27 cellular contexts compared by ENCODE assay signal in the genomic region with DNA sequence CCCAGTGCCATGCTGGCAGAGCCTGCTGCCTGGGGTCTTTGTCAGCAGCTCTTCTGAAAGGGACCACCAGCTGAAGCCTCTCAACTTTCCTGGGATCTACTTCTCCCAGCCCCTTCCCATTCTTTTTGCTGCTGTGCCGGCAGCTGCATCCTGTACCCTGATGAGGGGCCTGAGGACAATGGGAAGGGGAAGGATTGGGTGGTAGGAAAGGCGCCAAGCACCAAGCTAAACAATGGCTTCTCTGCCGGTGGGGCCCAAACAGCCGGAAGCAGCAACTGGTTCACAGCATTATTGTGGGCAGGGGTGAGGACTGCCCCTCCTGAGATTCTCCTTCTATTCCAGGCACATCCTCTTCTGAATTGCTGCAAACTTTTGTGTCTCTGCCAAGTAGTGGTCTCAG. TPM values are rescaled to one million over a fixed set of nuclear protein-coding genes. Genes with fewer than 3 reads are reported as not detected.
DNase-seq lines count a peak whose midpoint lies in the region; ATAC-seq and TF ChIP-seq lines count a peak whose summit lies in the region.
"Had no signal": no experiment of that assay in that cellular context is flagged by ENCODE, and none has a peak within 500 bp of the region (broad histone marks: within the 10 kb centered on the region; RNA-seq: fewer than 3 reads in every experiment).

No MANE protein-coding gene starts in this region.

- intact Hi-C loops in CD4-positive, alpha-beta T cell (cut with DNase I, micrococcal nuclease): loop anchor here in 1 of 2 experiments (2.0 to 10.0 kb wide), 2 partner anchors 277 to 711 kb away; partner anchors contain the start of gene FOXD2

- H3K9me3 Mint-ChIP-seq in GM23338: peaks cover 6% of the 10 kb centered on the region
- H3K9me3 Mint-ChIP-seq in neural progenitor cell: peaks cover 3% of the 10 kb centered on the region
- no peaks in the 10 kb centered on the region for H3K9me3 Mint-ChIP-seq in CD4-positive, alpha-beta T cell
- no peaks in the 10 kb centered on the region for H3K9me3 Mint-ChIP-seq in effector memory CD8-positive, alpha-beta T cell
- H3K9me3 Mint-ChIP-seq: HFFc6 had no signal

- H2AFZ ChIP-seq in GM23338 (peak overlapping the region; percentile 85), neural progenitor cell (replicated peaks) (peak overlapping the region; percentile 59)

- no peaks in the 10 kb centered on the region for H4K20me1 ChIP-seq in GM23338 (replicated peaks; ENCODE audit: insufficient read depth)
- H4K20me1 ChIP-seq in neural progenitor cell (ENCODE audit: low read depth): no peaks in the 10 kb centered on the region
- H4K20me1 ChIP-seq: BLaER1 treated with 17β-estradiol and CSF1 and Interleukin-3, amounts not matched to agents 10 nM and 100 nM had no signal

- H3K36me3 Mint-ChIP-seq in GM23338 (ENCODE audit: low read depth) (no peaks in the 10 kb centered on the region; the same call in 2 of the 3 replicates), neural progenitor cell (no peaks in the 10 kb centered on the region)
- peaks cover 4% of the 10 kb centered on the region for H3K36me3 Mint-ChIP-seq in CD4-positive, alpha-beta T cell (ENCODE audit: low read depth)
- peaks cover 4% of the 10 kb centered on the region for H3K36me3 Mint-ChIP-seq in effector memory CD8-positive, alpha-beta T cell (ENCODE audit: insufficient read depth)

- H3K4me3 Mint-ChIP-seq in GM23338 (no peak overlapping the region), neural progenitor cell (no peak overlapping the region)
- H3K4me3 Mint-ChIP-seq in CD4-positive, alpha-beta T cell: no peak overlapping the region
- no peak overlapping the region for H3K4me3 Mint-ChIP-seq in effector memory CD8-positive, alpha-beta T cell
- H3K4me3 Mint-ChIP-seq: CD4-positive, alpha-beta memory T cell; HFFc6 had no signal

- TF ChIP-seq CTCF in GM23338 (conservative IDR thresholded peaks at IDR 0.05; ENCODE audit: low read depth in 2 of 2): no peak
- no peak for TF ChIP-seq CTCF in neural progenitor cell (IDR thresholded peaks at IDR 0.05)
- no peak for TF ChIP-seq CTCF in CD4-positive, alpha-beta T cell (IDR thresholded peaks at IDR 0.05)

- H3K4me1 Mint-ChIP-seq in GM23338: peaks cover 16% of the 10 kb centered on the region
- peaks cover 6% of the 10 kb centered on the region for H3K4me1 Mint-ChIP-seq in neural progenitor cell
- H3K4me1 Mint-ChIP-seq in CD4-positive, alpha-beta T cell (ENCODE audit: low read depth): peaks cover 15% of the 10 kb centered on the region
- peaks cover 8 to 14% of the 10 kb centered on the region in 2 donors for H3K4me1 Mint-ChIP-seq in effector memory CD8-positive, alpha-beta T cell (ENCODE audit: low read depth in 2 of 2)

- H3K36me3 ChIP-seq in GM23338 (ENCODE audit: insufficient read depth) (no peaks in the 10 kb centered on the region), neural progenitor cell (no peaks in the 10 kb centered on the region)
- H3K36me3 ChIP-seq: BLaER1 treated with 17β-estradiol and CSF1 and Interleukin-3, amounts not matched to agents 10 nM and 100 nM; HAP-1 had no signal

- no peaks in the 10 kb centered on the region for H3F3A ChIP-seq in GM23338 (replicated peaks; ENCODE audit: low read depth)
- H3F3A ChIP-seq in neural progenitor cell (ENCODE audit: low read depth): peaks cover 20% of the 10 kb centered on the region

- H3K4me3 ChIP-seq in GM23338: no peak overlapping the region
- no peak overlapping the region for H3K4me3 ChIP-seq in neural progenitor cell
- H3K4me3 ChIP-seq: A549; BLaER1 treated with 17β-estradiol and CSF1 and Interleukin-3, amounts not matched to agents 10 nM and 100 nM; GM12878; HAP-1 had no signal

- H3K27ac ChIP-seq in GM23338 (ENCODE audit: low read depth) (no peak overlapping the region), neural progenitor cell (no peak overlapping the region)
- no peak overlapping the region for H3K27ac ChIP-seq in CD4-positive, alpha-beta T cell (ENCODE audit: low read depth, low read length)
- H3K27ac ChIP-seq: A549; BLaER1 treated with 17β-estradiol and CSF1 and Interleukin-3, amounts not matched to agents 10 nM and 100 nM had no signal

- CTCF ChIA-PET in CD4-positive, alpha-beta T cell (lab: Charles Lee): interaction anchor here (2.8 kb wide), 1 partner anchor 9 kb away, joined by 14 read pairs; no protein-coding TSS in a partner anchor

- no peaks in the 10 kb centered on the region for H3K79me2 ChIP-seq in GM23338 (replicated peaks; ENCODE audit: insufficient read depth)
- H3K79me2 ChIP-seq in neural progenitor cell (ENCODE audit: low read depth): no peaks in the 10 kb centered on the region

- H3K27me3 ChIP-seq in GM23338 (ENCODE audit: insufficient read depth) (no peaks in the 10 kb centered on the region), neural progenitor cell (no peaks in the 10 kb centered on the region)
- peaks cover 10% of the 10 kb centered on the region for H3K27me3 ChIP-seq in CD4-positive, alpha-beta T cell (ENCODE audit: control insufficient read depth, insufficient read depth, low read length)
- H3K27me3 ChIP-seq: BLaER1 treated with 17β-estradiol and CSF1 and Interleukin-3, amounts not matched to agents 10 nM and 100 nM had no signal

- no peaks in the 10 kb centered on the region for H3K9me2 ChIP-seq in GM23338 (ENCODE audit: insufficient read depth)

- H3K4me2 ChIP-seq in GM23338 (0 out of 2 replicates have a peak overlapping the region, but pooled peaks have one; percentile 26), neural progenitor cell (peak overlapping the region; percentile 60)
- H3K4me2 ChIP-seq: A549; BLaER1 treated with 17β-estradiol and CSF1 and Interleukin-3, amounts not matched to agents 10 nM and 100 nM had no signal

- H3K9me3 ChIP-seq in neural progenitor cell (ENCODE audit: low read depth): no peaks in the 10 kb centered on the region
- H3K9me3 ChIP-seq in CD4-positive, alpha-beta T cell (ENCODE audit: control insufficient read depth, low read length): no peaks in the 10 kb centered on the region
- H3K9me3 ChIP-seq: A549; BLaER1 treated with 17β-estradiol and CSF1 and Interleukin-3, amounts not matched to agents 10 nM and 100 nM; Caco-2; HAP-1 had no signal

- H3K4me1 ChIP-seq in GM23338 (ENCODE audit: insufficient read depth): peaks cover 7% of the 10 kb centered on the region; the same call in 1 of the 2 replicates
- peaks cover 13% of the 10 kb centered on the region for H3K4me1 ChIP-seq in neural progenitor cell
- H3K4me1 ChIP-seq: Caco-2 had no signal

- H3K27ac Mint-ChIP-seq in GM23338 (no peak overlapping the region), neural progenitor cell (no peak overlapping the region)
- H3K27ac Mint-ChIP-seq in CD4-positive, alpha-beta T cell: no peak overlapping the region
- no peak overlapping the region for H3K27ac Mint-ChIP-seq in effector memory CD8-positive, alpha-beta T cell
- H3K27ac Mint-ChIP-seq: CD4-positive, alpha-beta memory T cell; HFFc6 had no signal

- no peak for ATAC-seq in GM23338
- ATAC-seq in CD4-positive, alpha-beta T cell (ENCODE audit: poor library complexity): no peak
- ATAC-seq in effector memory CD8-positive, alpha-beta T cell (replicated peaks): no peak
- ATAC-seq: SK-N-SH treated with all-trans-retinoic acid at 6 μM for 48 hours had no signal

- peaks cover 2% of the 10 kb centered on the region for H3K27me3 Mint-ChIP-seq in GM23338 (ENCODE audit: insufficient read depth, low read depth, poor library complexity)
- H3K27me3 Mint-ChIP-seq in neural progenitor cell (ENCODE audit: insufficient read depth, low read depth): peaks cover 8% of the 10 kb centered on the region
- H3K27me3 Mint-ChIP-seq in CD4-positive, alpha-beta T cell: peaks cover 27% of the 10 kb centered on the region
- peaks cover 30 to 39% of the 10 kb centered on the region in 2 donors for H3K27me3 Mint-ChIP-seq in effector memory CD8-positive, alpha-beta T cell

- DNase-seq in NCI-H748 (lab: John Stamatoyannopoulos, UW; ENCODE audit: unreplicated experiment): peak; percentile 31
- DNase-seq in NCI-H748 treated with DMSO at 0.1 percent for 48 hours (lab: John Stamatoyannopoulos, UW): no peak
- peak; percentile 17 for DNase-seq in GM23338 (ENCODE audit: low spot score)
- peak; percentile 45 for DNase-seq in NCI-H345 treated with DMSO at 0.1 percent for 48 hours (lab: John Stamatoyannopoulos, UW; ENCODE audit: unreplicated experiment)
- peak; percentile 45 for DNase-seq in neural progenitor cell (ENCODE audit: low spot score)
- DNase-seq in CD4-positive, alpha-beta T cell: no peak
- no peak for DNase-seq in effector memory CD8-positive, alpha-beta T cell
- DNase-seq: AML-193; Caco-2; CD4-positive, alpha-beta memory T cell; EL; GDM1; GOT3; HFFc6; KBM-7; MV-4-11; NCI-H1105; NCI-H187; NCI-H2081 treated with DMSO at 0.1 percent for 48 hours; NCI-H526 treated with DMSO at 0.1 percent for 48 hours had no signal

- POLR2A ChIA-PET in CD4-positive, alpha-beta T cell (lab: Charles Lee): no interaction called here

- H3K9ac ChIP-seq in neural progenitor cell: no peak overlapping the region
- H3K9ac ChIP-seq: BLaER1 treated with 17β-estradiol and CSF1 and Interleukin-3, amounts not matched to agents 10 nM and 100 nM had no signal

TF ChIP-seq in GM23338, 12 proteins besides CTCF, POLR2A, EP300 and RAD21 (continues in another document):
- TF ChIP-seq, protein P1, sequence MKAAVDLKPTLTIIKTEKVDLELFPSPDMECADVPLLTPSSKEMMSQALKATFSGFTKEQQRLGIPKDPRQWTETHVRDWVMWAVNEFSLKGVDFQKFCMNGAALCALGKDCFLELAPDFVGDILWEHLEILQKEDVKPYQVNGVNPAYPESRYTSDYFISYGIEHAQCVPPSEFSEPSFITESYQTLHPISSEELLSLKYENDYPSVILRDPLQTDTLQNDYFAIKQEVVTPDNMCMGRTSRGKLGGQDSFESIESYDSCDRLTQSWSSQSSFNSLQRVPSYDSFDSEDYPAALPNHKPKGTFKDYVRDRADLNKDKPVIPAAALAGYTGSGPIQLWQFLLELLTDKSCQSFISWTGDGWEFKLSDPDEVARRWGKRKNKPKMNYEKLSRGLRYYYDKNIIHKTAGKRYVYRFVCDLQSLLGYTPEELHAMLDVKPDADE (IDR thresholded peaks at IDR 0.05): no peak
- no peak for TF ChIP-seq JUNB (IDR thresholded peaks at IDR 0.05; ENCODE audit: unreplicated experiment)

RNA-seq across cellular contexts. Expression of gene EFCAB14, which starts 5.0 kb away (rescaled TPM):
- 48.7 and 49.0 TPM in 2 replicates for total RNA-seq in GM23338 (2014; rRNA removed; shearing (Covaris generic))
- 20.8 and 23.3 TPM in 2 replicates for polyA plus RNA-seq in GM23338 (2016; fragmentation: Nextera tagmentation; extraction: Ambion mirVana)
- total RNA-seq in neural progenitor cell (ENCODE audit: low replicate concordance): 28.5 and 44.7 TPM in 2 replicates
- 10 to 100 TPM; 36.8 to 38.3 TPM for total RNA-seq in CD4-positive, alpha-beta T cell

RNA-seq across cellular contexts. Expression of gene TEX38, which starts 52.2 kb away (rescaled TPM):
- not detected in 2 replicates for total RNA-seq in GM23338 (2014; rRNA removed; shearing (Covaris generic))
- 0.37 TPM in 1 of 2 replicates, not detected in the other for polyA plus RNA-seq in GM23338 (2016; fragmentation: Nextera tagmentation; extraction: Ambion mirVana)
- not detected in 2 replicates for total RNA-seq in neural progenitor cell (ENCODE audit: low replicate concordance)
- not detected for total RNA-seq in CD4-positive, alpha-beta T cell
- total RNA-seq: Caco-2; CD4-positive, alpha-beta memory T cell; GM12878; MCF 10A; NCI-H460 had no signal
- polyA plus RNA-seq: A549 had no signal

RNA-seq across cellular contexts. Expression of gene ATPAF1, which starts 55.7 kb away (rescaled TPM):
- total RNA-seq in GM23338 (2014; rRNA removed; shearing (Covaris generic)): 45.9 and 67.6 TPM in 2 replicates
- 35.9 and 41.2 TPM in 2 replicates for polyA plus RNA-seq in GM23338 (2016; fragmentation: Nextera tagmentation; extraction: Ambion mirVana)
- total RNA-seq in neural progenitor cell (ENCODE audit: low replicate concordance): 65.1 and 79.3 TPM in 2 replicates
- total RNA-seq in CD4-positive, alpha-beta T cell: 10 to 100 TPM; 10.1 to 12.4 TPM

Comparison
In these comparisons a context has a peak if more than half of its experiments do, and no peak if none do; other contexts are left out.
1. DNase-seq: peak in NCI-H748 (single experiment), GM23338 (single experiment), NCI-H345 treated with DMSO at 0.1 percent for 48 hours (single experiment) and neural progenitor cell (single experiment); none in NCI-H748 treated with DMSO at 0.1 percent for 48 hours (single experiment), CD4-positive, alpha-beta T cell (0 of 10) and effector memory CD8-positive, alpha-beta T cell (0 of 3).